Comparison of ENCODE assay signal across 18 cellular contexts in the genomic region with DNA sequence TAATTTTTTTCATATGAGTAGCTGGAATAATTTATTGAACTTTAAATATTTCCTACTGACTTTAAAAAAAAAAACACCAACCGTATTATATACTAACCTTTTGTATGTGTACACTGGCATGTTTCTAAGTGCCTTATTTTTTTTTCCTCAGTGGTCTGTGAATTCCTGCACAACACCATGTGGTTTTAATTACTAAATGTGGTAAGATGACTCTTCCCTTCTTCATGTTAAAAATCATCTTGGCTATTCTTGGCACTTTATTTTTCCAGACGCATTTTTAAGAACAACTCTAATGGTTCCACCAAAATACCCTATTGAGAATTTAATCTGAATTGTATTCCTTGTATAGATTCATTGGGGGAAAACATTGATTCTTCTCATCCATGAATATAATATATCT. TPM values are rescaled to one million over a fixed set of nuclear protein-coding genes. Genes with fewer than 3 reads are reported as not detected.
A peak's percentile ranks its signal among the peaks of the same experiment; 100 is the strongest.
DNase-seq lines count a peak whose midpoint lies in the region; ATAC-seq and TF ChIP-seq lines count a peak whose summit lies in the region.
"Had no signal": no experiment of that assay in that cellular context is flagged by ENCODE, and none has a peak within 500 bp of the region (broad histone marks: within the 10 kb centered on the region; RNA-seq: fewer than 3 reads in every experiment).

No MANE protein-coding gene starts in this region.

- H3K36me3 ChIP-seq in neutrophil (peaks cover 4% of the 10 kb centered on the region), right atrium auricular region (peaks cover 8% of the 10 kb centered on the region)
- H3K36me3 ChIP-seq: SJSA1 had no signal

- peaks cover 12% of the 10 kb centered on the region; the same call in 1 of the 2 replicates for H3K36me3 Mint-ChIP-seq in HFFc6 (ENCODE audit: low read depth)

- H3K4me1 ChIP-seq in neutrophil (ENCODE audit: control insufficient read depth in 1 of 2, insufficient read depth in 1 of 2, low read depth in 1 of 2, low read length in 1 of 2): peaks cover 46 to 64% of the 10 kb centered on the region in 2 experiments
- peaks cover 0 to 44% of the 10 kb centered on the region in 2 donors for H3K4me1 ChIP-seq in right atrium auricular region
- H3K4me1 ChIP-seq: SJSA1 had no signal

- DNase-seq in AG09319 (ENCODE audit: extremely low read depth, low read depth): peak; percentile 60
- DNase-seq in HFFc6: peak; percentile 66
- peak; percentile 19 for DNase-seq in choroid plexus epithelial cell (ENCODE audit: low read depth)
- no peak for DNase-seq in islet precursor cell
- DNase-seq in mesenteric fat pad (ENCODE audit: low spot score): no peak
- no peak for DNase-seq in right atrium auricular region (ENCODE audit: low spot score)
- DNase-seq: activated CD4-positive, CD25-positive, alpha-beta regulatory T cell treated with anti-CD3 and anti-CD28 coated beads, Interleukin-2, amount 50 U/mL, for 72 hours; activated CD8-positive, alpha-beta memory T cell treated with anti-CD3 and anti-CD28 coated beads, Interleukin-2, amount 10 ng/mL, durations not matched to agents 7 days and 5 days; Karpas-422; NCI-H2171 treated with DMSO at 0.1 percent for 48 hours; NCI-H774; PC-3; stimulated activated naive CD8-positive, alpha-beta T cell treated with anti-CD3 and anti-CD28 coated beads, Interleukin-15, Interleukin-2, amounts not matched to agents 100 U/mL and 50 U/mL, for 24 hours had no signal

- H3K4me3 ChIP-seq in choroid plexus epithelial cell (ENCODE audit: low read depth, low read length): no peak overlapping the region
- no peak overlapping the region for H3K4me3 ChIP-seq in neutrophil (ENCODE audit: low read depth in 1 of 2, low read length in 1 of 2)
- H3K4me3 ChIP-seq in right atrium auricular region: no peak overlapping the region
- H3K4me3 ChIP-seq: SJSA1 had no signal

- ATAC-seq in HG02798 (IDR thresholded peaks at IDR 0.05; ENCODE audit: poor library complexity, unreplicated experiment): no peak
- ATAC-seq: activated CD8-positive, alpha-beta memory T cell treated with anti-CD3 and anti-CD28 coated beads, Interleukin-2, amount 10 ng/mL, durations not matched to agents 7 days and 5 days; left lobe of liver; PC-3; stimulated activated naive CD8-positive, alpha-beta T cell treated with anti-CD3 and anti-CD28 coated beads, Interleukin-15, Interleukin-2, amounts not matched to agents 100 U/mL and 50 U/mL, for 24 hours had no signal

- H3K4me3 Mint-ChIP-seq in HFFc6: no peak overlapping the region
- H3K4me3 Mint-ChIP-seq: activated CD8-positive, alpha-beta memory T cell treated with anti-CD3 and anti-CD28 coated beads, Interleukin-2, amount 10 ng/mL, durations not matched to agents 7 days and 5 days had no signal

- no peak for TF ChIP-seq CTCF in AG09319 (IDR thresholded peaks at IDR 0.05; ENCODE audit: low read depth, low read length)
- TF ChIP-seq CTCF in HFFc6 (IDR thresholded peaks at IDR 0.05): no peak
- TF ChIP-seq CTCF in choroid plexus epithelial cell (conservative IDR thresholded peaks at IDR 0.05; ENCODE audit: low read depth, low read length): no peak
- TF ChIP-seq CTCF in neutrophil (IDR thresholded peaks at IDR 0.05): no peak
- no peak for TF ChIP-seq CTCF in right atrium auricular region (IDR thresholded peaks at IDR 0.05)

- H3K27me3 ChIP-seq in neutrophil (no peaks in the 10 kb centered on the region), right atrium auricular region (no peaks in the 10 kb centered on the region)
- H3K27me3 ChIP-seq: SJSA1 had no signal

- peak overlapping the region; percentile 52; the same call in 1 of the 2 replicates for H3K27ac Mint-ChIP-seq in HFFc6
- H3K27ac Mint-ChIP-seq: activated CD8-positive, alpha-beta memory T cell treated with anti-CD3 and anti-CD28 coated beads, Interleukin-2, amount 10 ng/mL, durations not matched to agents 7 days and 5 days; activated T-helper 2 cell treated with anti-CD3 and anti-CD28 coated beads, Interferon-gamma antibody, Interleukin-2, Interleukin-4, amounts not matched to agents 10 μg/mL and 5 μg/mL and 100 μg/mL, durations not matched to agents 14 hours and 24 hours and 36 hours had no signal

- H3K9me3 Mint-ChIP-seq in HFFc6: no peaks in the 10 kb centered on the region
- H3K9me3 Mint-ChIP-seq: activated T-helper 2 cell treated with anti-CD3 and anti-CD28 coated beads, Interferon-gamma antibody, Interleukin-2, Interleukin-4, amounts not matched to agents 10 μg/mL and 5 μg/mL and 100 μg/mL, durations not matched to agents 14 hours and 24 hours and 36 hours had no signal

- H3K4me1 Mint-ChIP-seq in HFFc6 (ENCODE audit: low read depth): peaks cover 66% of the 10 kb centered on the region

- H3K27ac ChIP-seq in neutrophil (peak overlapping the region; percentile 38), right atrium auricular region (peak overlapping the region in 1 of 2 donors; percentile 8)
- H3K27ac ChIP-seq: SJSA1 had no signal

- H3K9me3 ChIP-seq in neutrophil: no peaks in the 10 kb centered on the region
- peaks cover 0 to 10% of the 10 kb centered on the region in 2 donors for H3K9me3 ChIP-seq in right atrium auricular region
- H3K9me3 ChIP-seq: SJSA1 had no signal

- H3K27me3 Mint-ChIP-seq in HFFc6 (ENCODE audit: insufficient read depth): no peaks in the 10 kb centered on the region
- H3K27me3 Mint-ChIP-seq: activated CD8-positive, alpha-beta memory T cell treated with anti-CD3 and anti-CD28 coated beads, Interleukin-2, amount 10 ng/mL, durations not matched to agents 7 days and 5 days had no signal

RNA-seq across cellular contexts. Expression of a gene that starts 28.4 kb away (rescaled TPM):
- total RNA-seq in HFFc6 (2021; fragmentation: NEBNext Ultra II Directional; extraction: Animal tissue kit (Norgen Biotek cat#: 25700)): 10 to 100 TPM; 15.2 to 19.5 (median 17.8) TPM
- total RNA-seq in mesenteric fat pad (59.7 TPM), right atrium auricular region (10 to 100 TPM; 48.8 to 81.5 TPM)

Comparison
In these comparisons a context has a peak if more than half of its experiments do, and no peak if none do; other contexts are left out.
1. DNase-seq: peak in AG09319 (single experiment), HFFc6 (single experiment) and choroid plexus epithelial cell (single experiment); none in islet precursor cell (single experiment), mesenteric fat pad (single experiment) and right atrium auricular region (single experiment).